ENCODE assay signal across 8 cellular contexts in the genomic region with DNA sequence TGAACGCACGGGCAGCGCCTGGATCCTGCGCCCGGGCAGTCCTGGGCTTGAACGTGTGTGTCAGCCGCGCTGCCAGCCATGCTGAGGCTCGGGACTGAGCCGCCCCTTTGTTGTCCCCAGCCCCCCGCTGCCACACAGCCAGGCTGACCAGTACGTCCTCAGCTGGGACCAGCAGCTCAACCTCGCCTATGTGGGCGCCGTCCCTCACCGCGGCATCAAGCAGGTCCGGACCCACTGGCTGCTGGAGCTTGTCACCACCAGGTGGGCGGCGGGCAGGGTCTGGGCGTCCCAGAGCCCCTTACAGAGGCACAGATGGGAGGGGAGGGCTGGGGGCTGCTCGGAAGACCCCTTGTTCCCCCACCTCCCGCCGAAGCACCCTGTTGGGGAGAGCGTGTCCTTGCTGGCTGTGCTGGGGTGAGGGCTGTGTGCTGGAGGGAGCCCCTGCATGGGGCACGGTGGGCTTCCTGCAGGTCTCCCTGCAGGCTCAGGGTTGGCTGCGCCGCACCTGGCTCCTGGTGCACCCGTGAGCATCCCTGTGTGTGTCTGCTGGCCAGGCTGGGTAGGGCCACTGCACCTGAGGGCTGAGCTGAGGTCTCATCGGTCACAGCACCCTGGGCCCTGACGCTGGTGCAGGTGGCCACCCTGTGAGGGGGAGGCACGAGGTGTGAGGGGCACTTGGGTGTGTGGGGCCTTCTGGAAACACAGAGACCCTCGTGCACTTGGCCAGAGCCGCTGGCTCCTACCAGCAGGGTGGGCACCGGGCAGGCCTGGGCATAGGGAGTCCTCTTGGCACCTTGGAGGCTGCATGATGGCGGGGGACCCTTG. TPM values are rescaled to one million over a fixed set of nuclear protein-coding genes. Genes with fewer than 3 reads are reported as not detected.
DNase-seq lines count a peak whose midpoint lies in the region; ATAC-seq and TF ChIP-seq lines count a peak whose summit lies in the region.

No MANE protein-coding gene starts in this region.

- no peaks in the 10 kb centered on the region for H3K9me3 ChIP-seq in mononuclear cell (ENCODE audit: low read depth, low read length)

- no peaks in the 10 kb centered on the region for H3K27me3 ChIP-seq in mononuclear cell (ENCODE audit: insufficient read depth, low read length)

- H3K36me3 Mint-ChIP-seq in MCF 10A (ENCODE audit: insufficient read depth, unreplicated experiment): no peaks in the 10 kb centered on the region

- no peaks in the 10 kb centered on the region for H3K36me3 ChIP-seq in urinary bladder (ENCODE audit: insufficient read depth)

- POLR2A ChIA-PET in MCF 10A (lab: Yijun Ruan, JAX): interaction anchor here (0.6 to 3.0 kb wide), 11 partner anchors 13 to 377 kb away, joined by 3 to 14 read pairs (median 3); a partner anchor contains a TSS

- WGBS in urinary bladder: 71% methylated on average over 36 of the region's 36 CpGs

- H3K27me3 Mint-ChIP-seq in MCF 10A (ENCODE audit: insufficient read depth, unreplicated experiment): no peaks in the 10 kb centered on the region

- no TSS peak for BruUV-seq in MCF 10A (replicated peaks; lab: Mats Ljungman, UMichigan)

- intact Hi-C loops in Right ventricle myocardium inferior (cut with DNase I): loop anchor here (5.0 to 10.0 kb wide), 2 partner anchors 53 to 246 kb away; a partner anchor contains a TSS
- intact Hi-C loops in cardiac septum (cut with DNase I): loop anchor here (2.0 to 5.0 kb wide), 2 partner anchors 55 to 246 kb away; a partner anchor contains a TSS
- intact Hi-C loops in MCF 10A (cut with micrococcal nuclease): loop anchor here (2.0 kb wide), 1 partner anchor 245 kb away; no protein-coding TSS in a partner anchor

- ATAC-seq in Right ventricle myocardium inferior (no peak), HG03565 (IDR thresholded peaks at IDR 0.05; ENCODE audit: unreplicated experiment) (no peak)

- no peaks in the 10 kb centered on the region for H3K4me1 Mint-ChIP-seq in MCF 10A (ENCODE audit: insufficient read depth, unreplicated experiment)

- no peak overlapping the region for H3K27ac Mint-ChIP-seq in MCF 10A (ENCODE audit: low read depth, unreplicated experiment)

- H3K9me3 Mint-ChIP-seq in MCF 10A (ENCODE audit: unreplicated experiment): no peaks in the 10 kb centered on the region

- CTCF ChIA-PET in MCF 10A (lab: Yijun Ruan, JAX): interaction anchor here (0.5 to 1.7 kb wide), 7 partner anchors 20 to 246 kb away, joined by 3 to 5 read pairs (median 3); no protein-coding TSS in a partner anchor

- H3K4me3 ChIP-seq in mononuclear cell (ENCODE audit: low read length) (peak overlapping the region; percentile 51), urinary bladder (ENCODE audit: low read depth, low read length) (peak overlapping the region; percentile 72)

- H3K4me3 Mint-ChIP-seq in MCF 10A (ENCODE audit: unreplicated experiment): peak overlapping the region; percentile 84

- TF ChIP-seq CTCF in MCF 10A (IDR thresholded peaks at IDR 0.05; ENCODE audit: unreplicated experiment): no peak

- peak; percentile 62 for DNase-seq in Right ventricle myocardium inferior (ENCODE audit: missing footprints)
- no peak for DNase-seq in cardiac septum (ENCODE audit: low spot score)
- no peak for DNase-seq in MCF 10A (ENCODE audit: unreplicated experiment)
- no peak for DNase-seq in pons (ENCODE audit: low spot score)
- DNase-seq in activated CD4-positive, alpha-beta T cell treated with anti-CD3 and anti-CD28 coated beads, Interleukin-2, amount 50 U/mL, for 1 hour: no peak

- H3K4me1 ChIP-seq in mononuclear cell (ENCODE audit: insufficient read depth, low read length) (peaks cover 33% of the 10 kb centered on the region), urinary bladder (ENCODE audit: insufficient read depth) (peaks cover 2% of the 10 kb centered on the region)

- no peak overlapping the region for H3K27ac ChIP-seq in urinary bladder (ENCODE audit: low read depth)

RNA-seq across cellular contexts. Expression of a gene that starts 1.1 kb away (rescaled TPM):
- total RNA-seq in Right ventricle myocardium inferior (8.6 TPM), cardiac septum (12.9 TPM), MCF 10A (2022) (35.0 and 35.1 TPM in 2 replicates), mononuclear cell (8.5 TPM), urinary bladder (7.9 TPM)
- polyA plus RNA-seq in urinary bladder: 18.2 TPM

RNA-seq across cellular contexts. Expression of a gene that starts 5.3 kb away (rescaled TPM):
- total RNA-seq in Right ventricle myocardium inferior (not detected), cardiac septum (0.22 TPM), MCF 10A (2022) (0.10 and 0.16 TPM in 2 replicates), mononuclear cell (0.10 TPM), urinary bladder (0.05 TPM)
- polyA plus RNA-seq in urinary bladder: 0.20 TPM

RNA-seq across cellular contexts. Expression of a gene that starts 14.5 kb away (rescaled TPM):
- total RNA-seq in Right ventricle myocardium inferior (3.8 TPM), cardiac septum (5.2 TPM), MCF 10A (2022) (15.9 and 17.4 TPM in 2 replicates), mononuclear cell (10.8 TPM), urinary bladder (5.0 TPM)
- 10.0 TPM for polyA plus RNA-seq in urinary bladder

RNA-seq across cellular contexts. Expression of a gene that starts 23.5 kb away (rescaled TPM):
- 21.0 TPM for total RNA-seq in Right ventricle myocardium inferior
- total RNA-seq in cardiac septum: 28.1 TPM
- 33.5 and 33.6 TPM in 2 replicates for total RNA-seq in MCF 10A (2022)
- total RNA-seq in mononuclear cell: 5.8 TPM
- 5.7 TPM for total RNA-seq in urinary bladder
- polyA plus RNA-seq in urinary bladder: 25.7 TPM

RNA-seq across cellular contexts. Expression of a gene that starts 55.6 kb away (rescaled TPM):
- total RNA-seq in Right ventricle myocardium inferior: 17.4 TPM
- total RNA-seq in cardiac septum: 22.7 TPM
- total RNA-seq in MCF 10A (2022): 22.5 and 28.9 TPM in 2 replicates
- 15.4 TPM for total RNA-seq in mononuclear cell
- total RNA-seq in urinary bladder: 16.8 TPM
- 32.8 TPM for polyA plus RNA-seq in urinary bladder
